Comparison of ENCODE assay signal across 17 cellular contexts in genomic region chr2:240713071-240713927, GRCh38. TPM values are rescaled to one million over a fixed set of nuclear protein-coding genes. Genes with fewer than 3 reads are reported as not detected.
DNase-seq lines count a peak whose midpoint lies in the region; ATAC-seq and TF ChIP-seq lines count a peak whose summit lies in the region.
"Had no signal": no experiment of that assay in that cellular context is flagged by ENCODE, and none has a peak within 500 bp of the region (broad histone marks: within the 10 kb centered on the region; RNA-seq: fewer than 3 reads in every experiment).

No MANE protein-coding gene starts in this region.

- no peak overlapping the region for H3K4me3 Mint-ChIP-seq in stimulated activated naive CD8-positive, alpha-beta T cell treated with anti-CD3 and anti-CD28 coated beads, Interleukin-15, amount 100 ng/mL, for 72 hours
- H3K4me3 Mint-ChIP-seq: CD4-positive, alpha-beta memory T cell had no signal

- BruUV-seq in Panc1 (replicated peaks; lab: Mats Ljungman, UMichigan): no TSS peak

- in situ Hi-C loops in Panc1 (cut with HindIII; ENCODE audit: low pct_unique_long_range_greater_than_20kb, low sequenced_read_pairs): no loop called here

- no peaks in the 10 kb centered on the region for H3K9me3 Mint-ChIP-seq in stimulated activated naive CD8-positive, alpha-beta T cell treated with anti-CD3 and anti-CD28 coated beads, Interleukin-15, amount 100 ng/mL, for 72 hours
- H3K9me3 Mint-ChIP-seq: CD4-positive, alpha-beta memory T cell had no signal

- H3K4ac ChIP-seq in mesenchymal stem cell (ENCODE audit: low read depth in 1 of 2, low read length in 2 of 2): no peak overlapping the region

- POLR2A ChIA-PET in Panc1 (lab: Charles Lee): no interaction called here

- H3K4me1 ChIP-seq in Panc1 (ENCODE audit: control insufficient read depth, insufficient read depth, low read length) (no peaks in the 10 kb centered on the region; the same call in 1 of the 2 replicates), mesenchymal stem cell (ENCODE audit: control insufficient read depth, insufficient read depth, low read depth, low read length) (no peaks in the 10 kb centered on the region)
- H3K4me1 ChIP-seq: Peyer's patch had no signal

- DNase-seq in stimulated activated naive CD8-positive, alpha-beta T cell treated with anti-CD3 and anti-CD28 coated beads, Interleukin-15, amount 100 ng/mL, for 72 hours: no peak
- no peak for DNase-seq in stimulated activated naive CD8-positive, alpha-beta T cell treated with anti-CD3 and anti-CD28 coated beads, Interleukin-15, Interleukin-2, amounts not matched to agents 100 U/mL and 50 U/mL, for 24 hours
- DNase-seq in Panc1 (ENCODE audit: low read depth, low spot score) (no peak), mesenchymal stem cell (no peak), NCI-H2029 treated with DMSO at 0.1 percent for 48 hours (lab: John Stamatoyannopoulos, UW) (no peak), NCI-H1092 treated with DMSO at 0.1 percent for 48 hours (lab: John Stamatoyannopoulos, UW) (no peak), islet precursor cell (no peak)
- DNase-seq: ACHN; CD4-positive, alpha-beta memory T cell; H7; MG63; NCI-H1105 treated with DMSO at 0.1 percent for 48 hours; NCI-H1930; NCI-H526 treated with DMSO at 0.1 percent for 48 hours; Peyer's patch; SHP77 treated with DMSO at 0.1 percent for 48 hours had no signal

- H3K18ac ChIP-seq in mesenchymal stem cell (ENCODE audit: low read depth in 1 of 2, low read length in 2 of 2): no peak overlapping the region

- no peak overlapping the region for H4K8ac ChIP-seq in mesenchymal stem cell (ENCODE audit: low read length)

- no peak overlapping the region for H3K4me3 ChIP-seq in Panc1 (ENCODE audit: low read depth in 2 of 2, low read length in 2 of 2)
- no peak overlapping the region for H3K4me3 ChIP-seq in mesenchymal stem cell (ENCODE audit: insufficient read depth in 1 of 2, low read depth in 1 of 2, low read length in 2 of 2)
- H3K4me3 ChIP-seq: MG63, Peyer's patch had no signal

- H2BK15ac ChIP-seq in mesenchymal stem cell (ENCODE audit: low read depth, poor library complexity, severe bottlenecking): peak overlapping the region; percentile 23

- CTCF ChIA-PET in Panc1 (lab: Charles Lee): no interaction called here

- ATAC-seq in stimulated activated naive CD8-positive, alpha-beta T cell treated with anti-CD3 and anti-CD28 coated beads, Interleukin-15, amount 100 ng/mL, for 72 hours: peak; percentile 28
- ATAC-seq in stimulated activated naive CD8-positive, alpha-beta T cell treated with anti-CD3 and anti-CD28 coated beads, Interleukin-15, Interleukin-2, amounts not matched to agents 100 U/mL and 50 U/mL, for 24 hours: no peak
- peak; percentile 25 for ATAC-seq in Panc1

- peak overlapping the region; percentile 12 for H4K91ac ChIP-seq in mesenchymal stem cell (ENCODE audit: low read length)

- no peak for TF ChIP-seq CTCF in Panc1 (IDR thresholded peaks at IDR 0.05)

- intact Hi-C loops in Panc1 (cut with micrococcal nuclease; ENCODE audit: unreplicated experiment): no loop called here

- H3K4me2 ChIP-seq in mesenchymal stem cell (ENCODE audit: low read length, poor library complexity, severe bottlenecking): no peak overlapping the region
- H3K4me2 ChIP-seq: KMS-11 had no signal

- no peak overlapping the region for H2BK5ac ChIP-seq in mesenchymal stem cell (ENCODE audit: low read depth, low read length, poor library complexity, severe bottlenecking)

- H3K36me3 ChIP-seq in Panc1 (ENCODE audit: control insufficient read depth, insufficient read depth, low read length) (no peaks in the 10 kb centered on the region), mesenchymal stem cell (ENCODE audit: control insufficient read depth in 1 of 2, insufficient read depth in 2 of 2, low read depth in 1 of 2, low read length in 2 of 2) (no peaks in the 10 kb centered on the region)
- H3K36me3 ChIP-seq: MG63, Peyer's patch had no signal

- H2AK5ac ChIP-seq in mesenchymal stem cell (ENCODE audit: low read length, severe bottlenecking): no peak overlapping the region

- no peaks in the 10 kb centered on the region for H3K4me1 Mint-ChIP-seq in stimulated activated naive CD8-positive, alpha-beta T cell treated with anti-CD3 and anti-CD28 coated beads, Interleukin-15, amount 100 ng/mL, for 72 hours
- H3K4me1 Mint-ChIP-seq: CD4-positive, alpha-beta memory T cell had no signal

- H3K27me3 Mint-ChIP-seq in stimulated activated naive CD8-positive, alpha-beta T cell treated with anti-CD3 and anti-CD28 coated beads, Interleukin-15, amount 100 ng/mL, for 72 hours: peaks cover 4% of the 10 kb centered on the region

- no peak overlapping the region for H2AFZ ChIP-seq in mesenchymal stem cell (ENCODE audit: low read depth, low read length)

- H3K9me3 ChIP-seq in Panc1 (ENCODE audit: control insufficient read depth, insufficient read depth, low read depth, low read length) (no peaks in the 10 kb centered on the region), mesenchymal stem cell (ENCODE audit: control insufficient read depth, low read length) (peaks cover 3% of the 10 kb centered on the region)
- H3K9me3 ChIP-seq: MG63, Peyer's patch had no signal

- WGBS in mesenchymal stem cell: 89% methylated on average over 25 of the region's 25 CpGs

- H2BK12ac ChIP-seq in mesenchymal stem cell (ENCODE audit: low read length in 2 of 2): no peak overlapping the region

- H3K14ac ChIP-seq in mesenchymal stem cell (ENCODE audit: low read length in 2 of 2): no peak overlapping the region

- peak overlapping the region in 1 of 2 donors; percentile 79 for H3K27ac Mint-ChIP-seq in stimulated activated naive CD8-positive, alpha-beta T cell treated with anti-CD3 and anti-CD28 coated beads, Interleukin-15, amount 100 ng/mL, for 72 hours
- H3K27ac Mint-ChIP-seq: CD4-positive, alpha-beta memory T cell had no signal

- no peaks in the 10 kb centered on the region for H3K79me1 ChIP-seq in mesenchymal stem cell (replicated peaks; ENCODE audit: low read length, poor library complexity, severe bottlenecking)

- H3K23ac ChIP-seq in mesenchymal stem cell (ENCODE audit: low read length in 2 of 2): no peak overlapping the region

- H3K9ac ChIP-seq in mesenchymal stem cell (ENCODE audit: low read length): no peak overlapping the region
- H3K9ac ChIP-seq: KMS-11 had no signal

- H3K27me3 ChIP-seq in Panc1 (ENCODE audit: control insufficient read depth, insufficient read depth, low read length): no peaks in the 10 kb centered on the region
- H3K27me3 ChIP-seq in mesenchymal stem cell (ENCODE audit: control insufficient read depth in 1 of 2, insufficient read depth in 1 of 2, low read length in 2 of 2): peaks cover 15 to 83% of the 10 kb centered on the region in 2 experiments
- H3K27me3 ChIP-seq: MG63, Peyer's patch had no signal

- H2BK120ac ChIP-seq in mesenchymal stem cell (ENCODE audit: low read depth, low read length): no peak overlapping the region

- H3K27ac ChIP-seq in Panc1 (ENCODE audit: low read length) (no peak overlapping the region), mesenchymal stem cell (ENCODE audit: low read length, poor library complexity, severe bottlenecking) (no peak overlapping the region)
- H3K27ac ChIP-seq: KMS-11, Peyer's patch had no signal

RNA-seq across cellular contexts. Expression of gene AQP12A, which starts 21.6 kb away (rescaled TPM):
- not detected for total RNA-seq in Panc1 (2021; ENCODE audit: unreplicated experiment)
- not detected for polyA plus RNA-seq in Panc1 (2012; ENCODE audit: insufficient read length)
- polyA plus RNA-seq in mesenchymal stem cell (2013, experiment 1 of 2): not detected
- not detected for polyA plus RNA-seq in mesenchymal stem cell (2013, experiment 2 of 2)
- total RNA-seq: CD4-positive, alpha-beta memory T cell; H7 had no signal
- polyA plus RNA-seq: CD4-positive, alpha-beta memory T cell had no signal

RNA-seq across cellular contexts. Expression of gene AQP12B, which starts 30.6 kb away (rescaled TPM):
- not detected for total RNA-seq in Panc1 (2021; ENCODE audit: unreplicated experiment)
- not detected for polyA plus RNA-seq in Panc1 (2012; ENCODE audit: insufficient read length)
- polyA plus RNA-seq in mesenchymal stem cell (2013, experiment 1 of 2): not detected
- polyA plus RNA-seq in mesenchymal stem cell (2013, experiment 2 of 2): not detected
- total RNA-seq: CD4-positive, alpha-beta memory T cell; H7 had no signal
- polyA plus RNA-seq: CD4-positive, alpha-beta memory T cell had no signal
